ENCODE assay signal across 25 cellular contexts in the genomic region with DNA sequence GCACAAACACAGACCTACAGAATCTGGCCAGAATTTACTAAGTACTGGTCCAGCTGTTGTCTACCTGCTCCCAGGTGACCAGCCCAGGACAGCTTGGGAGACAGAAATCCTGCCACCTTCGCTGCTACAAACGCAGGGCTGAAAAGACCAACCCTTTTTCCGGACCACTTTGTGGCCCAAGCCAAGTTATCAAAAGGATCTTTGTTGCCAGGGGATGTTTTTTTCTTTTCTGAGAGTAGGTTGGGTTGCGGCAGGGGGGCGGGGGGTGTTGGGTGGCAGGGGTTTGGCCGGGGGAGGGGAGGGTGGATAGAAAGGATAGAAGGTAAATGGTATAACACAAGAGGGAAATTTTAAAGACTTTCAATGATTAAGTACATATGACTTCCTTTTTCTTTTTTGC.
DNase-seq lines count a peak whose midpoint lies in the region; ATAC-seq and TF ChIP-seq lines count a peak whose summit lies in the region.
"Had no signal": no experiment of that assay in that cellular context is flagged by ENCODE, and none has a peak within 500 bp of the region (broad histone marks: within the 10 kb centered on the region; RNA-seq: fewer than 3 reads in every experiment).

No MANE protein-coding gene starts in this region.

- no peaks in the 10 kb centered on the region for H3K9me2 ChIP-seq in MM.1S (replicated peaks; ENCODE audit: insufficient read depth, low read length)

- H2AFZ ChIP-seq in MM.1S (ENCODE audit: low read length) = no peak overlapping the region
- H2AFZ ChIP-seq: GM23248 had no signal

- H3K27ac Mint-ChIP-seq in nephron progenitor cell = peak overlapping the region; percentile 91
- H3K27ac Mint-ChIP-seq: CD4-positive, alpha-beta T cell had no signal

- TF ChIP-seq POLR2A in stomach (IDR thresholded peaks at IDR 0.05) = no peak

- no peak overlapping the region for H3K4me2 ChIP-seq in MM.1S (ENCODE audit: low read depth, low read length)
- H3K4me2 ChIP-seq: BLaER1 had no signal

- H3K27me3 ChIP-seq in H7 (ENCODE audit: control insufficient read depth, insufficient read depth, low read length) = no peaks in the 10 kb centered on the region
- H3K27me3 ChIP-seq in stomach = no peaks in the 10 kb centered on the region
- H3K27me3 ChIP-seq in MM.1S (replicated peaks; ENCODE audit: insufficient read depth, low read length) = no peaks in the 10 kb centered on the region
- H3K27me3 ChIP-seq: BLaER1, SJCRH30 had no signal

- H3K4me3 Mint-ChIP-seq in nephron progenitor cell = no peak overlapping the region
- H3K4me3 Mint-ChIP-seq: CD4-positive, alpha-beta T cell had no signal

- H3K27ac ChIP-seq in stomach = no peak overlapping the region
- no peak overlapping the region for H3K27ac ChIP-seq in MM.1S (ENCODE audit: low read length)
- H3K27ac ChIP-seq: BLaER1, GM23248, SJCRH30 had no signal

- no peaks in the 10 kb centered on the region for H3F3A ChIP-seq in MM.1S (ENCODE audit: insufficient read depth, low read length)

- peaks cover 26% of the 10 kb centered on the region for H3K36me3 Mint-ChIP-seq in nephron progenitor cell (ENCODE audit: low read depth)

- no peak for ATAC-seq in HG02970 (IDR thresholded peaks at IDR 0.05; ENCODE audit: low FRiP score, unreplicated experiment)
- ATAC-seq: HCT116 had no signal

- H3K9ac ChIP-seq in MM.1S (ENCODE audit: low read length) = no peak overlapping the region
- H3K9ac ChIP-seq: BLaER1, GM23248 had no signal

- peaks cover 47% of the 10 kb centered on the region for H3K4me1 Mint-ChIP-seq in nephron progenitor cell

- H3K36me3 ChIP-seq in H7 (replicated peaks; ENCODE audit: control insufficient read depth, insufficient read depth, low read length) (no peaks in the 10 kb centered on the region), stomach (no peaks in the 10 kb centered on the region), MM.1S (replicated peaks; ENCODE audit: insufficient read depth, low read length) (no peaks in the 10 kb centered on the region)
- H3K36me3 ChIP-seq: BLaER1, SJCRH30 had no signal

- H3K4me3 ChIP-seq in H7 (ENCODE audit: insufficient read depth, low read depth, low read length) (no peak overlapping the region), stomach (no peak overlapping the region), MM.1S (ENCODE audit: low read length) (no peak overlapping the region)
- H3K4me3 ChIP-seq: BLaER1, GM23248, SJCRH30 had no signal

- no peak for TF ChIP-seq CTCF in nephron progenitor cell (IDR thresholded peaks at IDR 0.05)
- TF ChIP-seq CTCF in stomach (IDR thresholded peaks at IDR 0.05) = no peak
- TF ChIP-seq CTCF in MM.1S (IDR thresholded peaks at IDR 0.05; ENCODE audit: low read length) = no peak

- 46 to 65% (median 55%) methylated on average over 6 of the region's 6 CpGs for WGBS in stomach, 5 donors

- intact Hi-C loops in stomach (cut with DNase I; ENCODE audit: low total_unique reads) = no loop called here

- H3K9me3 Mint-ChIP-seq in nephron progenitor cell = peaks cover 14% of the 10 kb centered on the region

- H3K79me2 ChIP-seq in MM.1S (ENCODE audit: low read length) = no peaks in the 10 kb centered on the region

- H3K4me1 ChIP-seq in stomach = peaks cover 0 to 10% (median 0%) of the 10 kb centered on the region in 4 donors
- H3K4me1 ChIP-seq in MM.1S (ENCODE audit: low read length) = no peaks in the 10 kb centered on the region
- H3K4me1 ChIP-seq: BLaER1, Caco-2, SJCRH30 had no signal

- no peak for TF ChIP-seq EP300 in stomach (IDR thresholded peaks at IDR 0.05)

- in situ Hi-C loops in SK-MEL-5 (cut with HindIII; ENCODE audit: low pct_unique_long_range_greater_than_20kb, low sequenced_read_pairs) = no loop called here

- no peaks in the 10 kb centered on the region for H3K27me3 Mint-ChIP-seq in nephron progenitor cell (ENCODE audit: low read depth, poor library complexity)

- DNase-seq in H7 (peak; percentile 64), SK-MEL-5 (ENCODE audit: low read depth, low spot score) (peak; percentile 11), foreskin melanocyte (peak; percentile 3), nephron progenitor cell (no peak), stomach (no peak), amniotic stem cell (lab: John Stamatoyannopoulos, UW) (no peak), MM.1S (no peak)
- DNase-seq: ACHN; Caco-2; CD4-positive, alpha-beta T cell; DMS 273 treated with DMSO at 0.1 percent for 48 hours; DMS79 treated with DMSO at 0.1 percent for 48 hours; GM23248; KBM-7; NCI-H1092; NCI-H1436; NCI-H2029; NCI-H2171 treated with DMSO at 0.1 percent for 48 hours; NCI-H524 treated with DMSO at 0.1 percent for 48 hours; NCI-H82; OCI-M1; SJCRH30 had no signal

- no peaks in the 10 kb centered on the region for H3K9me3 ChIP-seq in stomach
- no peaks in the 10 kb centered on the region for H3K9me3 ChIP-seq in MM.1S (replicated peaks; ENCODE audit: insufficient read depth, low read length)
- H3K9me3 ChIP-seq: Caco-2, SJCRH30 had no signal

- no peaks in the 10 kb centered on the region for H4K20me1 ChIP-seq in MM.1S (ENCODE audit: insufficient read depth, low read length)
- H4K20me1 ChIP-seq: BLaER1 had no signal

Comparison
In these comparisons a context has a peak if more than half of its experiments do, and no peak if none do; other contexts are left out.
1. DNase-seq: peak in H7 (single experiment), SK-MEL-5 (single experiment) and foreskin melanocyte (single experiment); none in nephron progenitor cell (single experiment), stomach (single experiment), amniotic stem cell (single experiment) and MM.1S (single experiment).